Comparison of ENCODE assay signal across 8 cellular contexts in the genomic region with DNA sequence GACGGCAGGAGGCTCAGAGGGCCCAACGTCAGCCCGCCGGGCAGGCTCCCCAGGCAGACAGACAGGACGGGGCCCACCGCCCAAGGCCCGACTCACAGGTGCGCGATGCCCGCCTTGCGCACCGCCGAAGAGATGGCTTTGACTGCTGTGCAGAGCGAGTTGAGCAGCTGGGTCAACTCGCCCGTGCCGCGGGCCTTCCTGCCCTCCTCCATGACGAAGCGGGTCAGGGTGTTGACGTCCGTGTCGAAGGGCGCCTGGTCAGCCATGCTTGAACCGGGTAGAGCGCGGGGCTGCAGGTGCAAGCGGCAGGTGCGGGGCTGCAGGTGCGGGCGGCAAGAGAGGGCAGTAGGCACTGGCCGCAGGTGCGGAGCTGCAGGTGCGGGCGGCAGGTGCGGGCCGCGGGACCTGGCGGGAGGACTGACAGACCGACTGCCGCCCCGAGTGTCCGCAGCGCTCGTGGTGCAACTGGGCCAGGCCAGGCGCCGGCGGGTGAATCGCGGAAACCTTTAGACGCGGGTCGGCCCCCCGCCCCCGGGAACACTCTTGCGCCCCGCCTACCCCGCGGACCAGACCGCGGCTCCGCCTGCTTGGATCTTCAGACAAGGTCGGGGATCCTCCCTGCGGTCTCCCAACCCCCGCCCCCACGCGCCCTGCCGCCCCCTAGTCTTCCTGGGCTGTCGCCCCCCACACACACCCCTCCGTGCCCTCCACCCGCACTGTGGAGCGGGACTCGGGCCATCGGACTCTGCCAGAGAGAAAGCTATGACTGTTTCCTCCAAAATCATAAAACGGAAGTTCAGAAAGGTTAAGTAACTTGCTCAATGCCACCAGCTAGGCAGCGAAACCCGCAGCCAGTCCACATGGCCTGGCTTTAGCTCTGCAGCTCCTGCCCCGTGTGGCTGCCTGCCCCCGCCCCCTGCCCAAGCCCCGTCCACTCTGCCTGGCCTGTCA. TPM values are rescaled to one million over a fixed set of nuclear protein-coding genes. Genes with fewer than 3 reads are reported as not detected.
DNase-seq lines count a peak whose midpoint lies in the region; ATAC-seq, FAIRE-seq and TF ChIP-seq lines count a peak whose summit lies in the region.

Gene FBP1 (minus strand): TSS at position 474 of the 951 bp plus-strand sequence. CDS start 208 bp downstream, at position 266.

- peaks cover 2% of the 10 kb centered on the region for H3K4me1 Mint-ChIP-seq in glutamatergic neuron (ENCODE audit: low read depth, unreplicated experiment)

- ATAC-seq in GM19395 (IDR thresholded peaks at IDR 0.05; ENCODE audit: unreplicated experiment) (peak; percentile 72), pancreas (peak; percentile 75 to 86 (median 82)), HG02571 (IDR thresholded peaks at IDR 0.05; ENCODE audit: unreplicated experiment) (no peak)

- TF ChIP-seq CTCF in glutamatergic neuron (IDR thresholded peaks at IDR 0.05; ENCODE audit: partially characterized antibody, unreplicated experiment) = no peak
- no peak for TF ChIP-seq CTCF in pancreas (IDR thresholded peaks at IDR 0.05)

- no peaks in the 10 kb centered on the region for H3K27me3 ChIP-seq in pancreas

- POLR2A ChIA-PET in HEK293T (lab: Yijun Ruan, JAX) = no interaction called here

- H3K27ac ChIP-seq in pancreas = peak within 1 kb of the TSS; percentile 54 to 75 (median 67)

- H3K27me3 Mint-ChIP-seq in glutamatergic neuron (ENCODE audit: unreplicated experiment) = peaks cover 22% of the 10 kb centered on the region

- peak; percentile 62 for DNase-seq in NCI-H510A treated with DMSO at 0.1 percent for 48 hours (lab: John Stamatoyannopoulos, UW)
- DNase-seq in activated effector memory CD4-positive, alpha-beta T cell treated with anti-CD3 and anti-CD28 coated beads, Interleukin-2, amount 50 U/mL, for 16 hours = peak; percentile 77
- DNase-seq in glutamatergic neuron = peak; percentile 35
- peak; percentile 60 to 89 (median 70) for DNase-seq in pancreas
- no peak for DNase-seq in HEK293T (ENCODE audit: extremely low spot score)
- DNase-seq in NCI-H128 (lab: John Stamatoyannopoulos, UW; ENCODE audit: unreplicated experiment) = no peak

- H3K27ac Mint-ChIP-seq in glutamatergic neuron (ENCODE audit: unreplicated experiment) = no peak within 1 kb of the TSS

- H3K36me3 ChIP-seq in pancreas = no peaks in the 10 kb centered on the region

- no peak for FAIRE-seq in pancreas (lab: Jason Lieb, UNC)

- H3K9me3 ChIP-seq in pancreas = no peaks in the 10 kb centered on the region

- peak within 1 kb of the TSS; percentile 66 to 73 (median 68) for H3K4me3 ChIP-seq in pancreas

- H3K36me3 Mint-ChIP-seq in glutamatergic neuron (ENCODE audit: unreplicated experiment) = peaks cover 8% of the 10 kb centered on the region

- H3K4me3 Mint-ChIP-seq in glutamatergic neuron (ENCODE audit: unreplicated experiment) = peak within 1 kb of the TSS; percentile 89

- H3K9me3 Mint-ChIP-seq in glutamatergic neuron (ENCODE audit: unreplicated experiment) = peaks cover 3% of the 10 kb centered on the region

- WGBS in pancreas, 2 donors = 2 to 4% methylated on average over 46 to 80 of the region's 80 CpGs

- peaks cover 0 to 4% (median 0%) of the 10 kb centered on the region in 3 donors for H3K4me1 ChIP-seq in pancreas

- CTCF ChIA-PET in HEK293T (lab: Yijun Ruan, JAX) = no interaction called here

- intact Hi-C loops in pancreas (cut with DNase I) = no loop called here

TF ChIP-seq in HEK293T, 16 proteins besides CTCF, POLR2A, EP300 and RAD21:
- TF ChIP-seq, protein P1, sequence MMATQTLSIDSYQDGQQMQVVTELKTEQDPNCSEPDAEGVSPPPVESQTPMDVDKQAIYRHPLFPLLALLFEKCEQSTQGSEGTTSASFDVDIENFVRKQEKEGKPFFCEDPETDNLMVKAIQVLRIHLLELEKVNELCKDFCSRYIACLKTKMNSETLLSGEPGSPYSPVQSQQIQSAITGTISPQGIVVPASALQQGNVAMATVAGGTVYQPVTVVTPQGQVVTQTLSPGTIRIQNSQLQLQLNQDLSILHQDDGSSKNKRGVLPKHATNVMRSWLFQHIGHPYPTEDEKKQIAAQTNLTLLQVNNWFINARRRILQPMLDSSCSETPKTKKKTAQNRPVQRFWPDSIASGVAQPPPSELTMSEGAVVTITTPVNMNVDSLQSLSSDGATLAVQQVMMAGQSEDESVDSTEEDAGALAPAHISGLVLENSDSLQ (IDR thresholded peaks at IDR 0.05) = no peak
- TF ChIP-seq SUZ12 (IDR thresholded peaks at IDR 0.05) (no peak), TARDBP (IDR thresholded peaks at IDR 0.05) (no peak), ARNT (IDR thresholded peaks at IDR 0.05) (no peak), HDGF (IDR thresholded peaks at IDR 0.05; ENCODE audit: borderline replicate concordance) (no peak)

RNA-seq across cellular contexts. Expression of gene FBP1, which starts in this region (rescaled TPM):
- total RNA-seq in glutamatergic neuron (ENCODE audit: unreplicated experiment) (not detected), pancreas (10 to 100 TPM; 19.5 to 31.2 (median 24.1) TPM)
- 10 to 100 TPM; 19.5 to 39.2 TPM for polyA plus RNA-seq in pancreas

Comparison
In these comparisons a context has a peak if more than half of its experiments do, and no peak if none do; other contexts are left out.
1. RNA of gene FBP1 (total RNA-seq): 19.5 to 31.2 TPM in pancreas; not detected in glutamatergic neuron (single experiment); every median in the first group is over 10 times any median in the second.
2. Peak in DNase-seq in glutamatergic neuron; RNA of the gene not detected or under 1 TPM.
3. DNase-seq: peak in NCI-H510A treated with DMSO at 0.1 percent for 48 hours (single experiment), activated effector memory CD4-positive, alpha-beta T cell treated with anti-CD3 and anti-CD28 coated beads, Interleukin-2, amount 50 U/mL, for 16 hours (single experiment) and pancreas (6 of 6); none in HEK293T (single experiment) and NCI-H128 (single experiment).